ENCODE assay signal across 9 cellular contexts in genomic region chr6:132598473-132598872, GRCh38. TPM values are rescaled to one million over a fixed set of nuclear protein-coding genes. Genes with fewer than 3 reads are reported as not detected.
DNase-seq lines count a peak whose midpoint lies in the region; ATAC-seq, FAIRE-seq and TF ChIP-seq lines count a peak whose summit lies in the region.
"Had no signal": no experiment of that assay in that cellular context is flagged by ENCODE, and none has a peak within 500 bp of the region (broad histone marks: within the 10 kb centered on the region; RNA-seq: fewer than 3 reads in every experiment).

No MANE protein-coding gene starts in this region.

- TF ChIP-seq POLR2A in A549 (IDR thresholded peaks at IDR 0.05; ENCODE audit: low read length) = no peak

- no peaks in the 10 kb centered on the region for H3K9me3 ChIP-seq in A549

- CTCF ChIA-PET in A549 (lab: Yijun Ruan, JAX) = interaction anchor here (0.7 to 1.1 kb wide), 2 partner anchors 13 to 38 kb away, joined by 3 to 4 read pairs; no protein-coding TSS in a partner anchor

- TF ChIP-seq RAD21 in A549 (conservative IDR thresholded peaks at IDR 0.05 in 1 of 2, IDR thresholded peaks at IDR 0.05 in 1 of 2) = no peak

- no peak overlapping the region for H3K27ac Mint-ChIP-seq in progenitor cell of endocrine pancreas

- TF ChIP-seq CTCF in A549 (IDR thresholded peaks at IDR 0.05) (peak; percentile 19; the same call in 1 of the 3 replicates), WI38 (IDR thresholded peaks at IDR 0.05; ENCODE audit: low read depth, low read length) (0 out of 2 replicates have a peak, but pooled peaks have one; percentile 6), progenitor cell of endocrine pancreas (IDR thresholded peaks at IDR 0.05; ENCODE audit: unreplicated experiment) (peak; percentile 57)

- H3K27me3 Mint-ChIP-seq in progenitor cell of endocrine pancreas = peaks cover 3% of the 10 kb centered on the region

- 24% methylated on average over 3 of the region's 3 CpGs for WGBS in A549 (ENCODE audit: missing lambda C conversion rate)

- H3K4me1 Mint-ChIP-seq in progenitor cell of endocrine pancreas (ENCODE audit: low read depth) = peaks cover 2% of the 10 kb centered on the region

- POLR2A ChIA-PET in A549 (lab: Yijun Ruan, JAX) = no interaction called here

- H3K4me3 ChIP-seq in A549 = no peak overlapping the region
- H3K4me3 ChIP-seq in WI38 (ENCODE audit: low read depth, low read length) = no peak overlapping the region

- no peak overlapping the region for H3K4me3 Mint-ChIP-seq in progenitor cell of endocrine pancreas (ENCODE audit: low read depth)

- DNase-seq in A549 (ENCODE audit: low read depth in 1 of 2, low spot score in 1 of 2) (peak; percentile 26 to 30), progenitor cell of endocrine pancreas (ENCODE audit: low spot score, unreplicated experiment) (no peak), activated gamma-delta T cell (lab: John Stamatoyannopoulos, UW) (no peak), NCI-H187 treated with DMSO at 0.1 percent for 48 hours (lab: John Stamatoyannopoulos, UW) (no peak), hypothalamus (lab: John Stamatoyannopoulos, UW) (no peak)

- H3K4me1 ChIP-seq in A549 = no peaks in the 10 kb centered on the region

- H3K4me2 ChIP-seq in A549 = no peak overlapping the region

- no peaks in the 10 kb centered on the region for H3K36me3 Mint-ChIP-seq in progenitor cell of endocrine pancreas (ENCODE audit: insufficient read depth)

- peak; percentile 88 to 89; a peak in 5 of 6 replicates for ATAC-seq in A549
- ATAC-seq in GM18867 (IDR thresholded peaks at IDR 0.05; ENCODE audit: unreplicated experiment) = peak; percentile 97
- peak; percentile 66 for ATAC-seq in HG03439 (IDR thresholded peaks at IDR 0.05; ENCODE audit: unreplicated experiment)

- no peak for FAIRE-seq in A549 (lab: Jason Lieb, UNC)
- FAIRE-seq: astrocyte had no signal

- no peaks in the 10 kb centered on the region for H3K9me3 Mint-ChIP-seq in progenitor cell of endocrine pancreas (ENCODE audit: low read depth)

- H3K27ac ChIP-seq in A549 = no peak overlapping the region

- TF ChIP-seq EP300 in A549 (IDR thresholded peaks at IDR 0.05) = no peak

TF ChIP-seq in A549, 52 proteins besides CTCF, POLR2A, EP300 and RAD21:
- no peak for TF ChIP-seq RARB (CRISPR knock-in tag; IDR thresholded peaks at IDR 0.05)
- no peak for TF ChIP-seq HDAC2 (IDR thresholded peaks at IDR 0.05)
- no peak for TF ChIP-seq FOXS1 (CRISPR knock-in tag; IDR thresholded peaks at IDR 0.05)
- TF ChIP-seq TP53 (CRISPR knock-in tag; IDR thresholded peaks at IDR 0.05) = no peak
- no peak for TF ChIP-seq E2F6 (IDR thresholded peaks at IDR 0.05; ENCODE audit: borderline replicate concordance, low read depth)
- TF ChIP-seq FOSL2 (IDR thresholded peaks at IDR 0.05) = no peak
- no peak for TF ChIP-seq FOSL2 (CRISPR knock-in tag; IDR thresholded peaks at IDR 0.05)
- TF ChIP-seq NR3C1 (IDR thresholded peaks at IDR 0.05) = no peak
- TF ChIP-seq MAX (IDR thresholded peaks at IDR 0.05) = no peak
- TF ChIP-seq, protein P1, sequence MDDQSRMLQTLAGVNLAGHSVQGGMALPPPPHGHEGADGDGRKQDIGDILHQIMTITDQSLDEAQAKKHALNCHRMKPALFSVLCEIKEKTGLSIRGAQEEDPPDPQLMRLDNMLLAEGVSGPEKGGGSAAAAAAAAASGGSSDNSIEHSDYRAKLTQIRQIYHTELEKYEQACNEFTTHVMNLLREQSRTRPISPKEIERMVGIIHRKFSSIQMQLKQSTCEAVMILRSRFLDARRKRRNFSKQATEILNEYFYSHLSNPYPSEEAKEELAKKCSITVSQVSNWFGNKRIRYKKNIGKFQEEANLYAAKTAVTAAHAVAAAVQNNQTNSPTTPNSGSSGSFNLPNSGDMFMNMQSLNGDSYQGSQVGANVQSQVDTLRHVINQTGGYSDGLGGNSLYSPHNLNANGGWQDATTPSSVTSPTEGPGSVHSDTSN (IDR thresholded peaks at IDR 0.05) = no peak
- TF ChIP-seq CBX2 (IDR thresholded peaks at IDR 0.05; ENCODE audit: borderline replicate concordance, low read depth) = no peak
- no peak for TF ChIP-seq FOSB (CRISPR knock-in tag; IDR thresholded peaks at IDR 0.05)

RNA-seq across cellular contexts. Expression of gene TAAR5, which starts 8.9 kb away (rescaled TPM):
- polyA plus RNA-seq in A549 (2011; rRNA removed) (not detected in 2 replicates), A549 (2017; fragmentation: RNase III; extraction: RNeasy Plus Mini Kit Qiagen cat#74134 plus additional on column Dnase treatment) (not detected in 3 replicates)
- not detected in 2 replicates for polyA plus RNA-seq in A549 (2012; cell fraction: cytosol; rRNA removed)
- not detected in 2 replicates for polyA plus RNA-seq in A549 (2012; cell fraction: nucleus; rRNA removed)
- not detected in 2 replicates for polyA minus RNA-seq in A549 (2011; rRNA and poly(A)+ RNA removed)
- not detected in 2 replicates for total RNA-seq in progenitor cell of endocrine pancreas
- total RNA-seq: astrocyte had no signal

RNA-seq across cellular contexts. Expression of gene TAAR2, which starts 25.6 kb away (rescaled TPM):
- polyA plus RNA-seq in A549 (2011; rRNA removed) = not detected in 2 replicates
- not detected in 2 replicates for polyA plus RNA-seq in A549 (2012; cell fraction: cytosol; rRNA removed)
- not detected in 2 replicates for polyA plus RNA-seq in A549 (2012; cell fraction: nucleus; rRNA removed)
- not detected in 3 replicates for polyA plus RNA-seq in A549 (2017; fragmentation: RNase III; extraction: RNeasy Plus Mini Kit Qiagen cat#74134 plus additional on column Dnase treatment)
- polyA minus RNA-seq in A549 (2011; rRNA and poly(A)+ RNA removed) = not detected in 2 replicates
- not detected in 2 replicates for total RNA-seq in progenitor cell of endocrine pancreas
- total RNA-seq: astrocyte had no signal

RNA-seq across cellular contexts. Expression of gene TAAR6, which starts 28.4 kb away (rescaled TPM):
- polyA plus RNA-seq in A549 (2011; rRNA removed) = not detected in 2 replicates
- polyA plus RNA-seq in A549 (2012; cell fraction: cytosol; rRNA removed) = not detected in 2 replicates
- polyA plus RNA-seq in A549 (2012; cell fraction: nucleus; rRNA removed) = not detected in 2 replicates
- not detected in 3 replicates for polyA plus RNA-seq in A549 (2017; fragmentation: RNase III; extraction: RNeasy Plus Mini Kit Qiagen cat#74134 plus additional on column Dnase treatment)
- not detected in 2 replicates for polyA minus RNA-seq in A549 (2011; rRNA and poly(A)+ RNA removed)
- not detected in 2 replicates for total RNA-seq in progenitor cell of endocrine pancreas
- total RNA-seq: astrocyte had no signal

RNA-seq across cellular contexts. Expression of gene TAAR8, which starts 46.0 kb away (rescaled TPM):
- not detected in 2 replicates for polyA plus RNA-seq in A549 (2011; rRNA removed)
- polyA plus RNA-seq in A549 (2012; cell fraction: cytosol; rRNA removed) = not detected in 2 replicates
- not detected in 2 replicates for polyA plus RNA-seq in A549 (2012; cell fraction: nucleus; rRNA removed)
- not detected in 3 replicates for polyA plus RNA-seq in A549 (2017; fragmentation: RNase III; extraction: RNeasy Plus Mini Kit Qiagen cat#74134 plus additional on column Dnase treatment)
- not detected in 2 replicates for polyA minus RNA-seq in A549 (2011; rRNA and poly(A)+ RNA removed)
- not detected in 2 replicates for total RNA-seq in progenitor cell of endocrine pancreas
- total RNA-seq: astrocyte had no signal

Comparison
In these comparisons a context has a peak if more than half of its experiments do, and no peak if none do; other contexts are left out.
1. DNase-seq: peak in A549 (2 of 2); none in progenitor cell of endocrine pancreas (single experiment), activated gamma-delta T cell (single experiment), NCI-H187 treated with DMSO at 0.1 percent for 48 hours (single experiment) and hypothalamus (0 of 51).
2. CTCF ChIP-seq: peak in every context shown above with its lines; median percentile 57 in progenitor cell of endocrine pancreas; 19 in A549; 6 in WI38.
3. Peak in every context shown above with its lines, with median percentiles within 50 percentile points of each other: ATAC-seq.